ENCODE assay signal across 8 cellular contexts in the genomic region with DNA sequence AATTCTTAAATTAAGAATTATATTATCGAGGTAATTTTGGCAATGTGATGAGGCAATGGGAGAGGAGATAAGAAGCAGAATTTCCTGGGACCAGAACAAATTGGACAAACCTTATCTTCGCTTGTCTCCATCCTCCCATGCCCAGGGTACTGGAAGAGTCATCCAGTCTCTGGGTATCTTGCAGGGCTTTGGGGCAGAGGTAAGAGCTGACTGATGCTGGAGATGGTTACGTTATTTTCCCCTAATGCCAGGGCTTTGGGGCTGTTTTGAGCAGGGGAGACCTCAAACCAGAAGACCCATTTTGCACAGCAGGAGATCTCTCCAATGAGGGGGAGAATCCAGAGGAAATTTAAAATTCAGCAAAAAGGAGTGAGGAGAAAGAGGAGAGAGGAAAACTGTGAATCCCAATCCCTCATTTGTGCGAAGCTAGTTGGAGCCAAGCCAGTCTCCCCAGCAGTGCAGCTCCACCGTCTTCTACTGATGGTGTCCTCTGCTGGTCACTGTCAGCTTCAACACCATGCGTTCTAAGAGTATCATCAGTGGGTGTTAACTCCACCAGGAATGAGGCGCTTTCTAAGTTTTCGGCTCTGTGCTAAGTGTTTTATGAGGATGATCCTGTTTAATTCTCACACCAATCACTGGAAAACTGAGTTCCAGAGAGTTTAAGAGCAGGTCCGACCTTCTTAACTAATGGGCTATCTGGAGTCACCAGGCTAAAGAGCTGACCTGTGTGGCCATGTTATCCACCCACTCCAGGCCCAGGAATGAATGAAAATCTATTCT.
DNase-seq lines count a peak whose midpoint lies in the region; ATAC-seq and TF ChIP-seq lines count a peak whose summit lies in the region.

No MANE protein-coding gene starts in this region.

- H2BK15ac ChIP-seq in mesenchymal stem cell (ENCODE audit: low read depth, poor library complexity, severe bottlenecking), result no peak overlapping the region

- H3K4ac ChIP-seq in mesenchymal stem cell (ENCODE audit: low read depth in 1 of 2, low read length in 2 of 2), result no peak overlapping the region

- H3K27ac ChIP-seq in mesenchymal stem cell (ENCODE audit: low read length, poor library complexity, severe bottlenecking), result no peak overlapping the region

- no peak overlapping the region for H2AFZ ChIP-seq in mesenchymal stem cell (ENCODE audit: low read depth, low read length)

- peaks cover 15 to 23% of the 10 kb centered on the region in 2 experiments for H3K27me3 ChIP-seq in mesenchymal stem cell (ENCODE audit: control insufficient read depth in 1 of 2, insufficient read depth in 1 of 2, low read length in 2 of 2)

- H4K91ac ChIP-seq in mesenchymal stem cell (ENCODE audit: low read length), result no peak overlapping the region

- H2BK120ac ChIP-seq in mesenchymal stem cell (ENCODE audit: low read depth, low read length), result no peak overlapping the region

- peak; percentile 92 for TF ChIP-seq CTCF in GM12864 (IDR thresholded peaks at IDR 0.05; ENCODE audit: low read depth, low read length, missing control alignments)

- no peak overlapping the region for H3K14ac ChIP-seq in mesenchymal stem cell (ENCODE audit: low read length in 2 of 2)

- peaks cover 6% of the 10 kb centered on the region for H3K9me3 ChIP-seq in mesenchymal stem cell (ENCODE audit: control insufficient read depth, low read length)

- no peak overlapping the region for H3K4me2 ChIP-seq in mesenchymal stem cell (ENCODE audit: low read length, poor library complexity, severe bottlenecking)

- no peak overlapping the region for H3K9ac ChIP-seq in mesenchymal stem cell (ENCODE audit: low read length)

- H3K4me3 ChIP-seq in GM12864 (ENCODE audit: low read depth, low read length) (no peak overlapping the region), mesenchymal stem cell (ENCODE audit: insufficient read depth in 1 of 2, low read depth in 1 of 2, low read length in 2 of 2) (no peak overlapping the region)

- H3K23ac ChIP-seq in mesenchymal stem cell (ENCODE audit: low read length in 2 of 2), result no peak overlapping the region

- H2BK12ac ChIP-seq in mesenchymal stem cell (ENCODE audit: low read length in 2 of 2), result no peak overlapping the region

- no peaks in the 10 kb centered on the region for H3K36me3 ChIP-seq in mesenchymal stem cell (ENCODE audit: control insufficient read depth in 1 of 2, insufficient read depth in 2 of 2, low read depth in 1 of 2, low read length in 2 of 2)

- H3K4me1 ChIP-seq in mesenchymal stem cell (ENCODE audit: control insufficient read depth, insufficient read depth, low read depth, low read length), result no peaks in the 10 kb centered on the region

- H3K36me3 Mint-ChIP-seq in activated CD4-positive, alpha-beta memory T cell treated with anti-CD3 and anti-CD28 coated beads for 36 hours, result no peaks in the 10 kb centered on the region
- H3K36me3 Mint-ChIP-seq in effector memory CD8-positive, alpha-beta T cell (ENCODE audit: insufficient read depth), result no peaks in the 10 kb centered on the region

- H3K27me3 Mint-ChIP-seq in activated CD4-positive, alpha-beta memory T cell treated with anti-CD3 and anti-CD28 coated beads for 36 hours, result peaks cover 8% of the 10 kb centered on the region
- H3K27me3 Mint-ChIP-seq in effector memory CD8-positive, alpha-beta T cell, result peaks cover 13 to 32% of the 10 kb centered on the region in 2 donors

- H3K18ac ChIP-seq in mesenchymal stem cell (ENCODE audit: low read depth in 1 of 2, low read length in 2 of 2), result no peak overlapping the region

- H3K9me3 Mint-ChIP-seq in activated CD4-positive, alpha-beta memory T cell treated with anti-CD3 and anti-CD28 coated beads for 36 hours, result no peaks in the 10 kb centered on the region
- H3K9me3 Mint-ChIP-seq in effector memory CD8-positive, alpha-beta T cell, result no peaks in the 10 kb centered on the region

- POLR2A ChIA-PET in activated CD4-positive, alpha-beta memory T cell treated with anti-CD3 and anti-CD28 coated beads for 36 hours (lab: Charles Lee), result no interaction called here

- H2BK5ac ChIP-seq in mesenchymal stem cell (ENCODE audit: low read depth, low read length, poor library complexity, severe bottlenecking), result no peak overlapping the region

- 47% methylated on average over 9 of the region's 9 CpGs for WGBS in mesenchymal stem cell

- H3K4me1 Mint-ChIP-seq in activated CD4-positive, alpha-beta memory T cell treated with anti-CD3 and anti-CD28 coated beads for 36 hours (ENCODE audit: low read depth), result no peaks in the 10 kb centered on the region
- H3K4me1 Mint-ChIP-seq in effector memory CD8-positive, alpha-beta T cell (ENCODE audit: low read depth in 2 of 2), result no peaks in the 10 kb centered on the region

- H3K4me3 Mint-ChIP-seq in activated CD4-positive, alpha-beta memory T cell treated with anti-CD3 and anti-CD28 coated beads for 36 hours, result no peak overlapping the region
- no peak overlapping the region for H3K4me3 Mint-ChIP-seq in effector memory CD8-positive, alpha-beta T cell

- H4K8ac ChIP-seq in mesenchymal stem cell (ENCODE audit: low read length), result no peak overlapping the region

- ATAC-seq in HG03064 (IDR thresholded peaks at IDR 0.05; ENCODE audit: low read depth, unreplicated experiment) (peak; percentile 59), GM21526 (IDR thresholded peaks at IDR 0.05; ENCODE audit: low FRiP score, unreplicated experiment) (no peak)
- peak; percentile 77 for ATAC-seq in effector memory CD8-positive, alpha-beta T cell (replicated peaks)

- no peak overlapping the region for H3K27ac Mint-ChIP-seq in activated CD4-positive, alpha-beta memory T cell treated with anti-CD3 and anti-CD28 coated beads for 36 hours
- no peak overlapping the region for H3K27ac Mint-ChIP-seq in effector memory CD8-positive, alpha-beta T cell

- H2AK5ac ChIP-seq in mesenchymal stem cell (ENCODE audit: low read length, severe bottlenecking), result no peak overlapping the region

- DNase-seq in GM12864 (ENCODE audit: low read depth) (no peak), NCI-H345 treated with DMSO at 0.1 percent for 48 hours (lab: John Stamatoyannopoulos, UW; ENCODE audit: unreplicated experiment) (peak; percentile 19), mesenchymal stem cell (peak; percentile 69)
- peak; percentile 62 for DNase-seq in activated CD4-positive, alpha-beta memory T cell treated with anti-CD3 and anti-CD28 coated beads for 36 hours
- DNase-seq in effector memory CD8-positive, alpha-beta T cell, result peak; percentile 21 to 34 (median 30)
- DNase-seq in stimulated activated CD8-positive, alpha-beta memory T cell treated with anti-CD3 and anti-CD28 coated beads, Interleukin-4, amount 100 ng/mL, for 48 hours, result peak; percentile 68

- no peaks in the 10 kb centered on the region for H3K79me1 ChIP-seq in mesenchymal stem cell (replicated peaks; ENCODE audit: low read length, poor library complexity, severe bottlenecking)

- CTCF ChIA-PET in activated CD4-positive, alpha-beta memory T cell treated with anti-CD3 and anti-CD28 coated beads for 36 hours (lab: Charles Lee), result interaction anchor here (0.7 to 3.2 kb wide), 22 partner anchors 9 to 248 kb away, joined by 3 to 42 read pairs (median 4); no protein-coding TSS in a partner anchor

- intact Hi-C loops in activated CD4-positive, alpha-beta memory T cell treated with anti-CD3 and anti-CD28 coated beads for 36 hours (cut with micrococcal nuclease), result no loop called here
